In genomic region chr6:188821-189655, GRCh38 we compare ENCODE assay signal across 8 cellular contexts.
A peak's percentile ranks its signal among the peaks of the same experiment; 100 is the strongest.
DNase-seq lines count a peak whose midpoint lies in the region; ATAC-seq and TF ChIP-seq lines count a peak whose summit lies in the region.

No MANE protein-coding gene starts in this region.

- no peaks in the 10 kb centered on the region for H3K27me3 ChIP-seq in parathyroid adenoma (ENCODE audit: control insufficient read depth, insufficient read depth, low read length)

- peak; percentile 72 for ATAC-seq in GM21786 (IDR thresholded peaks at IDR 0.05; ENCODE audit: unreplicated experiment)

- H3K4me1 ChIP-seq in parathyroid adenoma: no peaks in the 10 kb centered on the region

- peak; percentile 74 for DNase-seq in ELR (ENCODE audit: low read depth)
- DNase-seq in KG1 (lab: John Stamatoyannopoulos, UW): peak; percentile 64
- DNase-seq in SHP77 (lab: John Stamatoyannopoulos, UW): peak; percentile 77 to 86
- peak; percentile 70 for DNase-seq in activated gamma-delta T cell treated with anti-CD3 and anti-CD28 coated beads, Interleukin-2, amount 50 U/mL, for 16 hours (ENCODE audit: low read depth)
- DNase-seq in globus pallidus (ENCODE audit: low spot score): peak; percentile 67
- DNase-seq in type B pancreatic cell (ENCODE audit: extremely low spot score, unreplicated experiment): peak; percentile 82

- H3K36me3 ChIP-seq in parathyroid adenoma (ENCODE audit: control insufficient read depth, insufficient read depth, low read length): no peaks in the 10 kb centered on the region

- peaks cover 25% of the 10 kb centered on the region for H3K4me1 Mint-ChIP-seq in type B pancreatic cell (ENCODE audit: unreplicated experiment)

- no peak overlapping the region for H3K4me2 ChIP-seq in parathyroid adenoma (ENCODE audit: low read length)

- H3K9me3 Mint-ChIP-seq in type B pancreatic cell: no peaks in the 10 kb centered on the region

- H3K27me3 Mint-ChIP-seq in type B pancreatic cell: no peaks in the 10 kb centered on the region

- no peak overlapping the region for H3K27ac Mint-ChIP-seq in type B pancreatic cell

- no peak overlapping the region for H3K4me3 Mint-ChIP-seq in type B pancreatic cell

- peak overlapping the region; percentile 5 for H2AFZ ChIP-seq in parathyroid adenoma

- H3K4me3 ChIP-seq in parathyroid adenoma (ENCODE audit: low read depth, low read length): no peak overlapping the region

- no peak overlapping the region for H3K9ac ChIP-seq in parathyroid adenoma

- no peaks in the 10 kb centered on the region for H3K79me2 ChIP-seq in parathyroid adenoma

- H3K27ac ChIP-seq in parathyroid adenoma: no peak overlapping the region

- no peaks in the 10 kb centered on the region for H3K36me3 Mint-ChIP-seq in type B pancreatic cell

- TF ChIP-seq CTCF in parathyroid adenoma (IDR thresholded peaks at IDR 0.05): peak; percentile 76
- peak; percentile 92 for TF ChIP-seq CTCF in type B pancreatic cell (conservative IDR thresholded peaks at IDR 0.05)

- no peaks in the 10 kb centered on the region for H3K9me3 ChIP-seq in parathyroid adenoma (ENCODE audit: control insufficient read depth, low read length)
